Comparison of ENCODE assay signal across 9 cellular contexts in genomic region chr15:39919396-39919739, GRCh38. TPM values are rescaled to one million over a fixed set of nuclear protein-coding genes. Genes with fewer than 3 reads are reported as not detected.
DNase-seq lines count a peak whose midpoint lies in the region; ATAC-seq and TF ChIP-seq lines count a peak whose summit lies in the region.
"Had no signal": no experiment of that assay in that cellular context is flagged by ENCODE, and none has a peak within 500 bp of the region (broad histone marks: within the 10 kb centered on the region; RNA-seq: fewer than 3 reads in every experiment).

No MANE protein-coding gene starts in this region.

- no peak overlapping the region for H3K27ac Mint-ChIP-seq in effector memory CD8-positive, alpha-beta T cell
- no peak overlapping the region for H3K27ac Mint-ChIP-seq in natural killer cell treated with Interleukin-12 subunit alpha and Interleukin-12 subunit beta and Interleukin-15 and Interleukin-18, amount 100 ng/mL, for 72 hours

- no peak for ATAC-seq in effector memory CD8-positive, alpha-beta T cell (replicated peaks)
- no peak for ATAC-seq in natural killer cell treated with Interleukin-12 subunit alpha and Interleukin-12 subunit beta and Interleukin-15 and Interleukin-18, amount 100 ng/mL, for 72 hours
- ATAC-seq in HG03196 (IDR thresholded peaks at IDR 0.05; ENCODE audit: unreplicated experiment): no peak

- DNase-seq in AG08395 (ENCODE audit: low spot score) (peak; percentile 16), LNCaP clone FGC (ENCODE audit: low read depth) (no peak), COR-L47 (lab: John Stamatoyannopoulos, UW) (no peak), GF-D8 (lab: John Stamatoyannopoulos, UW) (no peak), ecto neural progenitor cell (ENCODE audit: low spot score) (no peak)
- no peak for DNase-seq in effector memory CD8-positive, alpha-beta T cell
- DNase-seq in natural killer cell treated with Interleukin-12 subunit alpha and Interleukin-12 subunit beta and Interleukin-15 and Interleukin-18, amount 100 ng/mL, for 72 hours (ENCODE audit: low spot score): no peak
- DNase-seq: NCI-H2029 had no signal

- H3K4me1 Mint-ChIP-seq in effector memory CD8-positive, alpha-beta T cell (ENCODE audit: low read depth in 2 of 2): peaks cover 7 to 8% of the 10 kb centered on the region in 2 donors
- H3K4me1 Mint-ChIP-seq in natural killer cell treated with Interleukin-12 subunit alpha and Interleukin-12 subunit beta and Interleukin-15 and Interleukin-18, amount 100 ng/mL, for 72 hours (ENCODE audit: low read depth in 2 of 2): peaks cover 14% of the 10 kb centered on the region in 2 donors

- H3K36me3 Mint-ChIP-seq in effector memory CD8-positive, alpha-beta T cell (ENCODE audit: insufficient read depth): no peaks in the 10 kb centered on the region
- H3K36me3 Mint-ChIP-seq in natural killer cell treated with Interleukin-12 subunit alpha and Interleukin-12 subunit beta and Interleukin-15 and Interleukin-18, amount 100 ng/mL, for 72 hours: peaks cover 7% of the 10 kb centered on the region

- H3K9me3 Mint-ChIP-seq in effector memory CD8-positive, alpha-beta T cell: no peaks in the 10 kb centered on the region
- H3K9me3 Mint-ChIP-seq in natural killer cell treated with Interleukin-12 subunit alpha and Interleukin-12 subunit beta and Interleukin-15 and Interleukin-18, amount 100 ng/mL, for 72 hours: no peaks in the 10 kb centered on the region

- H3K4me3 Mint-ChIP-seq in effector memory CD8-positive, alpha-beta T cell: peak overlapping the region; percentile 83 to 84
- H3K4me3 Mint-ChIP-seq in natural killer cell treated with Interleukin-12 subunit alpha and Interleukin-12 subunit beta and Interleukin-15 and Interleukin-18, amount 100 ng/mL, for 72 hours: peak overlapping the region; percentile 55

- H3K27me3 Mint-ChIP-seq in effector memory CD8-positive, alpha-beta T cell: peaks cover 25 to 31% of the 10 kb centered on the region in 2 donors
- H3K27me3 Mint-ChIP-seq in natural killer cell treated with Interleukin-12 subunit alpha and Interleukin-12 subunit beta and Interleukin-15 and Interleukin-18, amount 100 ng/mL, for 72 hours: peaks cover 15 to 25% of the 10 kb centered on the region in 2 donors

- H3K4me3 ChIP-seq in LNCaP clone FGC (ENCODE audit: low read depth, low read length): peak overlapping the region; percentile 67; the same call in 1 of the 2 replicates

- TF ChIP-seq CTCF in LNCaP clone FGC (IDR thresholded peaks at IDR 0.05; ENCODE audit: control insufficient read depth, extremely low read depth, insufficient read depth): no peak

RNA-seq across cellular contexts. Expression of gene GPR176, which starts 0.7 kb away (rescaled TPM):
- total RNA-seq in natural killer cell treated with Interleukin-12 subunit alpha and Interleukin-12 subunit beta and Interleukin-15 and Interleukin-18, amount 100 ng/mL, for 72 hours: under 1 TPM; 0.07 to 0.14 TPM

RNA-seq across cellular contexts. Expression of gene EIF2AK4, which starts 14.5 kb away (rescaled TPM):
- 10 to 100 TPM; 24.2 to 45.8 TPM for total RNA-seq in natural killer cell treated with Interleukin-12 subunit alpha and Interleukin-12 subunit beta and Interleukin-15 and Interleukin-18, amount 100 ng/mL, for 72 hours
